In the genomic region with DNA sequence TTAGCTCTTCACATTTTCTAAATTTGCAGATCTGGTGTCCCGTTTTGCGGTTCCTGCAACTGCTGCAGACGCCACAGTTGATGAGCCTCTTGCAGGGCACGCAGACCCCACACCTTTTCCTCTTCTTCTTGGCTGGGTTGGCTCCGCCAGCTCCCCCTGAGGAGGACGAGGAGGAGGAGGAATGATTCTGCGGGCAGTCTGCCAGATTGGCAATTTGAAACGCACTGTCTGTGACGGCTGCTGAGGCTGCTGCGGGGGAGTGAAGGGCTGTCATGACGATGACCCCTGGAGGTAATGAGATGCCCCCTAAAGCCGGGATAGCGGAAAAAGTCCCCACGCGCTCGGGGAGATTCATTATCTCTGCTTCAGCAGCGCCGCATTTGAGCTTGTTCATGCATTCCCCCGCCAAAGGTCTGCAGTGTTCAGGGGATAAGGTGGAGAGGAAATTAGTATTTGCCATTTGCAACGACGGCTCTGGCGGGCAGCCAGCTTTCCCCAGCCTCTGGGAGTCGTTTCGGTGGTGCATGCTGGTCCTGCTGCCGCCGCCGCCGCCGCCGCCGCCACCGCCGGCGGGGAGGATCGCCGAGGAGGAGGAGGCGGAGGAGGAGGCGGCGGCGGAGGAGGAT, we compare ENCODE assay signal across 1 cellular context.
TF ChIP-seq lines count a peak whose summit lies in the region.

No MANE protein-coding gene starts in this region.

TF ChIP-seq in K562, 482 proteins besides CTCF, POLR2A, EP300 and RAD21 (continued from another document):
- TF ChIP-seq, protein P1, sequence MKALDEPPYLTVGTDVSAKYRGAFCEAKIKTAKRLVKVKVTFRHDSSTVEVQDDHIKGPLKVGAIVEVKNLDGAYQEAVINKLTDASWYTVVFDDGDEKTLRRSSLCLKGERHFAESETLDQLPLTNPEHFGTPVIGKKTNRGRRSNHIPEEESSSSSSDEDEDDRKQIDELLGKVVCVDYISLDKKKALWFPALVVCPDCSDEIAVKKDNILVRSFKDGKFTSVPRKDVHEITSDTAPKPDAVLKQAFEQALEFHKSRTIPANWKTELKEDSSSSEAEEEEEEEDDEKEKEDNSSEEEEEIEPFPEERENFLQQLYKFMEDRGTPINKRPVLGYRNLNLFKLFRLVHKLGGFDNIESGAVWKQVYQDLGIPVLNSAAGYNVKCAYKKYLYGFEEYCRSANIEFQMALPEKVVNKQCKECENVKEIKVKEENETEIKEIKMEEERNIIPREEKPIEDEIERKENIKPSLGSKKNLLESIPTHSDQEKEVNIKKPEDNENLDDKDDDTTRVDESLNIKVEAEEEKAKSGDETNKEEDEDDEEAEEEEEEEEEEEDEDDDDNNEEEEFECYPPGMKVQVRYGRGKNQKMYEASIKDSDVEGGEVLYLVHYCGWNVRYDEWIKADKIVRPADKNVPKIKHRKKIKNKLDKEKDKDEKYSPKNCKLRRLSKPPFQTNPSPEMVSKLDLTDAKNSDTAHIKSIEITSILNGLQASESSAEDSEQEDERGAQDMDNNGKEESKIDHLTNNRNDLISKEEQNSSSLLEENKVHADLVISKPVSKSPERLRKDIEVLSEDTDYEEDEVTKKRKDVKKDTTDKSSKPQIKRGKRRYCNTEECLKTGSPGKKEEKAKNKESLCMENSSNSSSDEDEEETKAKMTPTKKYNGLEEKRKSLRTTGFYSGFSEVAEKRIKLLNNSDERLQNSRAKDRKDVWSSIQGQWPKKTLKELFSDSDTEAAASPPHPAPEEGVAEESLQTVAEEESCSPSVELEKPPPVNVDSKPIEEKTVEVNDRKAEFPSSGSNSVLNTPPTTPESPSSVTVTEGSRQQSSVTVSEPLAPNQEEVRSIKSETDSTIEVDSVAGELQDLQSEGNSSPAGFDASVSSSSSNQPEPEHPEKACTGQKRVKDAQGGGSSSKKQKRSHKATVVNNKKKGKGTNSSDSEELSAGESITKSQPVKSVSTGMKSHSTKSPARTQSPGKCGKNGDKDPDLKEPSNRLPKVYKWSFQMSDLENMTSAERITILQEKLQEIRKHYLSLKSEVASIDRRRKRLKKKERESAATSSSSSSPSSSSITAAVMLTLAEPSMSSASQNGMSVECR (CRISPR knock-in tag; IDR thresholded peaks at IDR 0.05), result no peak
- TF ChIP-seq NFIC (IDR thresholded peaks at IDR 0.05) (peak; percentile 93), DPF2 (IDR thresholded peaks at IDR 0.05) (peak; percentile 55), TBL1XR1 (IDR thresholded peaks at IDR 0.05; ENCODE audit: low read length in 2 of 2) (0 out of 4 replicates have a peak, but pooled peaks of 1 of the 2 experiments have one; percentile 25), NR2C2 (CRISPR knock-in tag; IDR thresholded peaks at IDR 0.05) (no peak), NR2C2 (tag; IDR thresholded peaks at IDR 0.05) (peak; percentile 55), CBFA2T3 (IDR thresholded peaks at IDR 0.05) (peak; percentile 76), BCOR (IDR thresholded peaks at IDR 0.05) (peak; percentile 39; the same call in 1 of the 2 replicates), SMAD4 (CRISPR knock-in tag; conservative IDR thresholded peaks at IDR 0.05) (peak; percentile 38; the same call in 1 of the 2 replicates)
- TF ChIP-seq, protein P2, sequence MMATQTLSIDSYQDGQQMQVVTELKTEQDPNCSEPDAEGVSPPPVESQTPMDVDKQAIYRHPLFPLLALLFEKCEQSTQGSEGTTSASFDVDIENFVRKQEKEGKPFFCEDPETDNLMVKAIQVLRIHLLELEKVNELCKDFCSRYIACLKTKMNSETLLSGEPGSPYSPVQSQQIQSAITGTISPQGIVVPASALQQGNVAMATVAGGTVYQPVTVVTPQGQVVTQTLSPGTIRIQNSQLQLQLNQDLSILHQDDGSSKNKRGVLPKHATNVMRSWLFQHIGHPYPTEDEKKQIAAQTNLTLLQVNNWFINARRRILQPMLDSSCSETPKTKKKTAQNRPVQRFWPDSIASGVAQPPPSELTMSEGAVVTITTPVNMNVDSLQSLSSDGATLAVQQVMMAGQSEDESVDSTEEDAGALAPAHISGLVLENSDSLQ (IDR thresholded peaks at IDR 0.05), result peak; percentile 30
- TF ChIP-seq, protein P3, sequence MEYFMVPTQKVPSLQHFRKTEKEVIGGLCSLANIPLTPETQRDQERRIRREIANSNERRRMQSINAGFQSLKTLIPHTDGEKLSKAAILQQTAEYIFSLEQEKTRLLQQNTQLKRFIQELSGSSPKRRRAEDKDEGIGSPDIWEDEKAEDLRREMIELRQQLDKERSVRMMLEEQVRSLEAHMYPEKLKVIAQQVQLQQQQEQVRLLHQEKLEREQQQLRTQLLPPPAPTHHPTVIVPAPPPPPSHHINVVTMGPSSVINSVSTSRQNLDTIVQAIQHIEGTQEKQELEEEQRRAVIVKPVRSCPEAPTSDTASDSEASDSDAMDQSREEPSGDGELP (CRISPR knock-in tag; IDR thresholded peaks at IDR 0.05; ENCODE audit: borderline replicate concordance), result 0 out of 2 replicates have a peak, but pooled peaks have one; percentile 22
